In the genomic region with DNA sequence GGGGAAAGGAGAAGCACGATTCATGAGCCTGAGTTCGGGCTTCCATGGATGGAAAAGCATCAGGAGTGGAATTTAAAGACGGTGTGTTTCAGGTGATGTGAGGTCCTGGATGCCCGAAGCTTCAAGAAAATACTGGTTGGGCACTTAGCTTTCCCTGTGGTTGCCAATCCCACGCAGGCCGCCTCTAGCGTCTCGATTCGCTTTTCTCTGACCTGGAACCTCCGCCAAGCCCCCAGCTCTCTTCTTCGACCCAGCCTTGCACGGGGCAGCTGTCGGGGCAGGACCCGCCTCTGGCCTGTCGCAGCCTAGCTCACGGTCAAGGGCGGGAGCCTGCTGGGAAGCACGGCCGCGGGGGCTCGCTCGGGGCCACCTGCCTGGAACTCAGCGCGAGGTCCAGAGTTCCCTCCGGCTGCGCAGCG, we compare ENCODE assay signal across 8 cellular contexts. TPM values are rescaled to one million over a fixed set of nuclear protein-coding genes. Genes with fewer than 3 reads are reported as not detected.
DNase-seq lines count a peak whose midpoint lies in the region; ATAC-seq and TF ChIP-seq lines count a peak whose summit lies in the region.

No MANE protein-coding gene starts in this region.

- in situ Hi-C loops in brain microvascular endothelial cell (cut with HindIII; ENCODE audit: low pct_ligation_motif_present, low sequenced_read_pairs) = no loop called here

- H3K27me3 ChIP-seq in brain microvascular endothelial cell (replicated peaks) = no peaks in the 10 kb centered on the region
- H3K27me3 ChIP-seq in thymus (ENCODE audit: control insufficient read depth, insufficient read depth) = peaks cover 24% of the 10 kb centered on the region

- H3K36me3 ChIP-seq in brain microvascular endothelial cell (replicated peaks) (no peaks in the 10 kb centered on the region), thymus (ENCODE audit: control insufficient read depth, insufficient read depth) (no peaks in the 10 kb centered on the region)

- peaks cover 5% of the 10 kb centered on the region for H3K4me1 ChIP-seq in thymus (ENCODE audit: control insufficient read depth, insufficient read depth, low read length)

- ATAC-seq in memory B cell (ENCODE audit: low read depth) (no peak), HG03175 (IDR thresholded peaks at IDR 0.05; ENCODE audit: unreplicated experiment) (no peak), GM21423 (IDR thresholded peaks at IDR 0.05; ENCODE audit: unreplicated experiment) (no peak)

- H3K9me3 ChIP-seq in thymus (ENCODE audit: control insufficient read depth) = no peaks in the 10 kb centered on the region

- 16% methylated on average over 27 of the region's 27 CpGs for WGBS in thymus

- DNase-seq in activated T-cell treated with anti-CD3 and anti-CD28 coated beads, Interleukin-2, amount 50 U/mL, for 24 hours = no peak
- no peak for DNase-seq in activated T-cell treated with anti-CD3 and anti-CD28 coated beads, Interleukin-2, amount 50 U/mL, for 1 hour
- DNase-seq in brain microvascular endothelial cell (no peak), memory B cell (ENCODE audit: low spot score in 2 of 2) (peak in 1 of 2 donors; percentile 69), NCI-H1092 treated with DMSO at 0.1 percent for 48 hours (lab: John Stamatoyannopoulos, UW) (no peak)

- H3K4me3 ChIP-seq in brain microvascular endothelial cell (ENCODE audit: low read depth, low read length) (peak overlapping the region; percentile 59), thymus (ENCODE audit: low read length) (peak overlapping the region; percentile 55)

- no peak for TF ChIP-seq CTCF in brain microvascular endothelial cell (IDR thresholded peaks at IDR 0.05; ENCODE audit: low read depth, low read length, missing control alignments)

- peaks cover 37% of the 10 kb centered on the region for H3K27me3 Mint-ChIP-seq in activated T-cell treated with anti-CD3 and anti-CD28 coated beads, Interleukin-2, amount 50 U/mL, for 24 hours
- peaks cover 4% of the 10 kb centered on the region for H3K27me3 Mint-ChIP-seq in memory B cell

- H3K27ac Mint-ChIP-seq in activated T-cell treated with anti-CD3 and anti-CD28 coated beads, Interleukin-2, amount 50 U/mL, for 24 hours = no peak overlapping the region
- H3K27ac Mint-ChIP-seq in memory B cell = peak overlapping the region; percentile 16

- H3K4me1 Mint-ChIP-seq in activated T-cell treated with anti-CD3 and anti-CD28 coated beads, Interleukin-2, amount 50 U/mL, for 24 hours (ENCODE audit: low read depth) = peaks cover 13% of the 10 kb centered on the region
- peaks cover 12% of the 10 kb centered on the region for H3K4me1 Mint-ChIP-seq in memory B cell

- H3K9me3 Mint-ChIP-seq in activated T-cell treated with anti-CD3 and anti-CD28 coated beads, Interleukin-2, amount 50 U/mL, for 24 hours = peaks cover 15% of the 10 kb centered on the region
- H3K9me3 Mint-ChIP-seq in memory B cell = peaks cover 1% of the 10 kb centered on the region

- no peak overlapping the region for H3K27ac ChIP-seq in brain microvascular endothelial cell
- H3K27ac ChIP-seq in thymus (ENCODE audit: low read depth) = no peak overlapping the region

- H3K36me3 Mint-ChIP-seq in activated T-cell treated with anti-CD3 and anti-CD28 coated beads, Interleukin-2, amount 50 U/mL, for 24 hours (ENCODE audit: low read depth) = peaks cover 10% of the 10 kb centered on the region
- peaks cover 9% of the 10 kb centered on the region for H3K36me3 Mint-ChIP-seq in memory B cell

- peak overlapping the region; percentile 56 for H3K4me3 Mint-ChIP-seq in activated T-cell treated with anti-CD3 and anti-CD28 coated beads, Interleukin-2, amount 50 U/mL, for 24 hours
- H3K4me3 Mint-ChIP-seq in memory B cell = peak overlapping the region; percentile 84

RNA-seq across cellular contexts. Expression of gene TLR2, which starts 0.3 kb away (rescaled TPM):
- 13.6 TPM for polyA plus RNA-seq in thymus
